ENCODE assay signal across 32 cellular contexts in the genomic region with DNA sequence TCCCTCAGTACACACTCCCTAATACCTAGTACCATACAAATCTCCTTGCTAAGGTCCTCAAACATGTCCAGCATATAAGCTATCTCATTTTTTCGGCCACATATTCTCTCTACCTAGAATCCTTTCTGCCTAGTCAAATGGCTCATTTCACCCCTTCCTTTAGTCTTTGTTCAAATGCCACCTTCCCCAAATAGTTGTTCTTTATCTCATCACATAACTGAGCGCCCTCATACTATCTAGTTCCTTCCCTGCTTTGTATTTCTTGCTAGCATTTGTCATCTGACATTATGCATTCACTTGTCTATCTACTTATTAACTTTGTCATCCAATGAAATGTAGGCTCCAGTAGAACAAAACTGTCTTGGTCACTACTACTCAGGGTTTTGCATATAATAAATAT. TPM values are rescaled to one million over a fixed set of nuclear protein-coding genes. Genes with fewer than 3 reads are reported as not detected.
DNase-seq lines count a peak whose midpoint lies in the region; ATAC-seq, FAIRE-seq and TF ChIP-seq lines count a peak whose summit lies in the region.
"Had no signal": no experiment of that assay in that cellular context is flagged by ENCODE, and none has a peak within 500 bp of the region (broad histone marks: within the 10 kb centered on the region; RNA-seq: fewer than 3 reads in every experiment).

No MANE protein-coding gene starts in this region.

- FAIRE-seq in K562 (lab: Jason Lieb, UNC), result no peak

- no peak overlapping the region for H3K9ac ChIP-seq in K562 (ENCODE audit: insufficient read depth in 1 of 2, low read depth in 2 of 2, low read length in 2 of 2)
- H3K9ac ChIP-seq: GM23248, parathyroid adenoma had no signal

- no peak for ATAC-seq in CD4-positive, CD25-positive, alpha-beta regulatory T cell (ENCODE audit: low read depth in 2 of 2)
- peak; percentile 30; the same call in 2 of the 3 replicates for ATAC-seq in K562
- ATAC-seq in stimulated activated effector memory CD8-positive, alpha-beta T cell treated with anti-CD3 and anti-CD28 coated beads, Interleukin-12 subunit alpha, Interleukin-12 subunit beta, amount 100 ng/mL, for 72 hours, result no peak
- ATAC-seq: activated naive CD4-positive, alpha-beta T cell treated with anti-CD3 and anti-CD28 coated beads, Interleukin-2, amount 50 U/mL, for 72 hours; left cardiac atrium; mucosa of descending colon; T-cell had no signal

- BruUV-seq in K562 (replicated peaks; lab: Mats Ljungman, UMichigan), result no TSS peak

- H2AFZ ChIP-seq in K562 (ENCODE audit: low read depth, low read length), result no peak overlapping the region
- H2AFZ ChIP-seq: GM23248, parathyroid adenoma had no signal

- no peak overlapping the region for H3K4me3 ChIP-seq in CD4-positive, CD25-positive, alpha-beta regulatory T cell (ENCODE audit: low read depth, low read length)
- H3K4me3 ChIP-seq in K562, result no peak overlapping the region
- H3K4me3 ChIP-seq: cardiac muscle cell, colonic mucosa, GM23248, lung, mucosa of descending colon, skin epidermis, thyroid gland, uterus had no signal

- TF ChIP-seq EP300 in K562 (IDR thresholded peaks at IDR 0.05; ENCODE audit: low read length), result no peak

- no peak overlapping the region for H3K4me3 Mint-ChIP-seq in CD4-positive, CD25-positive, alpha-beta regulatory T cell
- peak overlapping the region in 2 of 4 donors; percentile 83 to 85 for H3K4me3 Mint-ChIP-seq in IgD-negative memory B cell
- no peak overlapping the region for H3K4me3 Mint-ChIP-seq in stimulated activated effector memory CD8-positive, alpha-beta T cell treated with anti-CD3 and anti-CD28 coated beads, Interleukin-12 subunit alpha, Interleukin-12 subunit beta, amount 100 ng/mL, for 72 hours
- H3K4me3 Mint-ChIP-seq: immature natural killer cell, T-cell had no signal

- H3K27ac ChIP-seq in CD4-positive, CD25-positive, alpha-beta regulatory T cell (ENCODE audit: insufficient read depth, low read length, poor library complexity, severe bottlenecking), result no peak overlapping the region
- H3K27ac ChIP-seq in K562 (ENCODE audit: extremely low read depth, low read depth, low read length), result no peak overlapping the region
- H3K27ac ChIP-seq: cardiac muscle cell, colonic mucosa, GM23248, parathyroid adenoma, skin epidermis, thyroid gland, uterus had no signal

- no peaks in the 10 kb centered on the region for H3K9me3 Mint-ChIP-seq in CD4-positive, CD25-positive, alpha-beta regulatory T cell
- no peaks in the 10 kb centered on the region for H3K9me3 Mint-ChIP-seq in IgD-negative memory B cell
- no peaks in the 10 kb centered on the region for H3K9me3 Mint-ChIP-seq in stimulated activated effector memory CD8-positive, alpha-beta T cell treated with anti-CD3 and anti-CD28 coated beads, Interleukin-12 subunit alpha, Interleukin-12 subunit beta, amount 100 ng/mL, for 72 hours
- H3K9me3 Mint-ChIP-seq: immature natural killer cell, T-cell had no signal

- no peaks in the 10 kb centered on the region for H3K9me1 ChIP-seq in K562 (ENCODE audit: control insufficient read depth, insufficient read depth, low read length)

- peaks cover 4% of the 10 kb centered on the region for H3K4me1 ChIP-seq in CD4-positive, CD25-positive, alpha-beta regulatory T cell (ENCODE audit: control insufficient read depth, insufficient read depth, low read length, poor library complexity, severe bottlenecking)
- H3K4me1 ChIP-seq in K562 (replicated peaks in 1 of 2; ENCODE audit: control insufficient read depth in 2 of 2, insufficient read depth in 2 of 2, low read length in 2 of 2), result no peaks in the 10 kb centered on the region
- H3K4me1 ChIP-seq: BE2C, colonic mucosa, uterus had no signal

- intact Hi-C loops in K562 (cut with micrococcal nuclease), result no loop called here

- no peak for TF ChIP-seq POLR2A in K562 (conservative IDR thresholded peaks at IDR 0.05)

- peaks cover 59% of the 10 kb centered on the region for H3K79me2 ChIP-seq in K562 (ENCODE audit: control insufficient read depth, insufficient read depth, low read length)
- H3K79me2 ChIP-seq: parathyroid adenoma had no signal

- no peaks in the 10 kb centered on the region for H3K27me3 Mint-ChIP-seq in CD4-positive, CD25-positive, alpha-beta regulatory T cell
- H3K27me3 Mint-ChIP-seq in IgD-negative memory B cell, result no peaks in the 10 kb centered on the region
- H3K27me3 Mint-ChIP-seq: T-cell had no signal

- TF ChIP-seq CTCF in K562 (IDR thresholded peaks at IDR 0.05 in 2 of 3, conservative IDR thresholded peaks at IDR 0.05 in 1 of 3; ENCODE audit: insufficient read depth in 2 of 3, low read depth in 1 of 3, low read length in 3 of 3), result no peak

- no peaks in the 10 kb centered on the region for H3K27me3 ChIP-seq in CD4-positive, CD25-positive, alpha-beta regulatory T cell (ENCODE audit: control insufficient read depth, insufficient read depth, low read length)
- no peaks in the 10 kb centered on the region for H3K27me3 ChIP-seq in K562 (ENCODE audit: control insufficient read depth in 2 of 2, insufficient read depth in 2 of 2, low read length in 2 of 2)
- H3K27me3 ChIP-seq: BE2C, cardiac muscle cell, colonic mucosa, thyroid gland, uterus had no signal

- in situ Hi-C loops in K562 (cut with MboI), result no loop called here

- no peaks in the 10 kb centered on the region for H4K20me1 ChIP-seq in K562 (replicated peaks; ENCODE audit: control insufficient read depth, insufficient read depth, low read length)

- peaks cover 16% of the 10 kb centered on the region for H3K36me3 Mint-ChIP-seq in CD4-positive, CD25-positive, alpha-beta regulatory T cell
- peaks cover 6% of the 10 kb centered on the region for H3K36me3 Mint-ChIP-seq in IgD-negative memory B cell
- peaks cover 35% of the 10 kb centered on the region for H3K36me3 Mint-ChIP-seq in stimulated activated effector memory CD8-positive, alpha-beta T cell treated with anti-CD3 and anti-CD28 coated beads, Interleukin-12 subunit alpha, Interleukin-12 subunit beta, amount 100 ng/mL, for 72 hours

- H3K36me3 ChIP-seq in CD4-positive, CD25-positive, alpha-beta regulatory T cell (ENCODE audit: control insufficient read depth, insufficient read depth, low read length), result peaks cover 22% of the 10 kb centered on the region
- H3K36me3 ChIP-seq in K562 (ENCODE audit: control insufficient read depth, insufficient read depth, low read length), result peaks cover 60% of the 10 kb centered on the region
- H3K36me3 ChIP-seq: BE2C, colonic mucosa, uterus had no signal

- no peak for DNase-seq in CD4-positive, CD25-positive, alpha-beta regulatory T cell
- DNase-seq in K562 (ENCODE audit: extremely low read depth in 1 of 4, low spot score in 3 of 4) (no peak), NCI-H2081 treated with DMSO at 0.1 percent for 48 hours (lab: John Stamatoyannopoulos, UW) (no peak), NOMO-1 treated with DMSO at 0.1 percent for 48 hours (lab: John Stamatoyannopoulos, UW; ENCODE audit: unreplicated experiment) (no peak)
- no peak for DNase-seq in stimulated activated effector memory CD8-positive, alpha-beta T cell treated with anti-CD3 and anti-CD28 coated beads, Interleukin-12 subunit alpha, Interleukin-12 subunit beta, amount 100 ng/mL, for 72 hours (ENCODE audit: low spot score in 2 of 2)
- DNase-seq in activated T-cell treated with anti-CD3 and anti-CD28 coated beads, Interleukin-2, amount 50 U/mL, for 48 hours, result no peak
- DNase-seq: ACHN; activated CD4-positive, alpha-beta T cell treated with anti-CD3 and anti-CD28 coated beads, Interleukin-2, amount 50 U/mL, for 48 hours; activated CD4-positive, CD25-positive, alpha-beta regulatory T cell treated with anti-CD3 and anti-CD28 coated beads, Interleukin-2, amount 50 U/mL, for 72 hours; activated CD8-positive, alpha-beta memory T cell treated with anti-CD3 and anti-CD28 coated beads, Interleukin-2, amount 50 U/mL, for 48 hours; activated effector memory CD4-positive, alpha-beta T cell treated with Interleukin-2 at 50 U/mL for 16 hours; anterior cingulate cortex; BE2C; Calu3; colonic mucosa; DND-41; erythroblast; GM23248; immature natural killer cell; left cardiac atrium; mucosa of descending colon; NCI-H1694; OCI-M1; T-cell; thyroid gland; uterus had no signal

- H3K4me1 Mint-ChIP-seq in CD4-positive, CD25-positive, alpha-beta regulatory T cell, result peaks cover 35 to 41% (median 37%) of the 10 kb centered on the region in 4 donors
- peaks cover 32 to 43% (median 43%) of the 10 kb centered on the region in 3 donors for H3K4me1 Mint-ChIP-seq in IgD-negative memory B cell
- H3K4me1 Mint-ChIP-seq in stimulated activated effector memory CD8-positive, alpha-beta T cell treated with anti-CD3 and anti-CD28 coated beads, Interleukin-12 subunit alpha, Interleukin-12 subunit beta, amount 100 ng/mL, for 72 hours, result peaks cover 15% of the 10 kb centered on the region

- POLR2A ChIA-PET in K562 (lab: Yijun Ruan, JAX), result interaction anchor here (1.3 to 1.7 kb wide), 2 partner anchors 8 to 34 kb away, joined by 4 to 5 read pairs; no protein-coding TSS in a partner anchor

- H3K27ac Mint-ChIP-seq in CD4-positive, CD25-positive, alpha-beta regulatory T cell, result peak overlapping the region in 2 of 3 donors; percentile 13 to 21
- H3K27ac Mint-ChIP-seq in IgD-negative memory B cell, result peak overlapping the region in 2 of 3 donors; percentile 23 to 54
- H3K27ac Mint-ChIP-seq in stimulated activated effector memory CD8-positive, alpha-beta T cell treated with anti-CD3 and anti-CD28 coated beads, Interleukin-12 subunit alpha, Interleukin-12 subunit beta, amount 100 ng/mL, for 72 hours, result peak overlapping the region; percentile 8
- H3K27ac Mint-ChIP-seq: activated naive CD4-positive, alpha-beta T cell treated with anti-CD3 and anti-CD28 coated beads, Interleukin-2, amount 50 U/mL, for 72 hours had no signal

- WGBS in K562 (ENCODE audit: insufficient coverage, low coverage, missing lambda C conversion rate), result 100% methylated on average over 2 of the region's 2 CpGs

- CTCF ChIA-PET in K562 (lab: Yijun Ruan, JAX; ENCODE audit: low intra/inter-chr PET ratio), result no interaction called here

- no peak for TF ChIP-seq RAD21 in K562 (CRISPR knock-in tag; conservative IDR thresholded peaks at IDR 0.05 in 1 of 2, IDR thresholded peaks at IDR 0.05 in 1 of 2)

- H3K9me3 ChIP-seq in CD4-positive, CD25-positive, alpha-beta regulatory T cell (ENCODE audit: control insufficient read depth in 2 of 2, low read length in 2 of 2), result no peaks in the 10 kb centered on the region
- no peaks in the 10 kb centered on the region for H3K9me3 ChIP-seq in K562 (replicated peaks; ENCODE audit: control insufficient read depth, insufficient read depth, low read depth, low read length)
- H3K9me3 ChIP-seq: BE2C, colonic mucosa, mucosa of descending colon, thyroid gland, uterus had no signal

- no peak overlapping the region for H3K4me2 ChIP-seq in K562 (ENCODE audit: insufficient read depth, low read length)

RNA-seq across cellular contexts. Expression of a gene that starts 35.5 kb away (rescaled TPM):
- 20.3 TPM for total RNA-seq in CD4-positive, CD25-positive, alpha-beta regulatory T cell
- polyA plus RNA-seq in CD4-positive, CD25-positive, alpha-beta regulatory T cell, result 10 to 100 TPM in 2 of 4 donors, 1 to 10 TPM in 2; 8.2 to 12.1 (median 10.1) TPM
- polyA plus RNA-seq in IgD-negative memory B cell (15.6 TPM), K562 (2011; rRNA removed) (121 and 127 TPM in 2 replicates), K562 (2014; fragmentation: Illumina TruSeq; extraction: Trizol) (60.8 and 67.7 TPM in 2 replicates), K562 (2014; fragmentation: Nextera tagmentation; extraction: Ambion mirVana) (10 to 100 TPM; 30.2 to 36.7 TPM), K562 (2014; rRNA removed) (130 and 142 TPM in 2 replicates)
- 113 and 316 TPM in 2 replicates for total RNA-seq in K562 (2011; cell fraction: chromatin; rRNA removed; ENCODE audit: low replicate concordance)
- 99.9 and 122 TPM in 2 replicates for total RNA-seq in K562 (2011; cell fraction: nucleolus; rRNA removed)
- 188 and 269 TPM in 2 replicates for total RNA-seq in K562 (2011; cell fraction: nucleoplasm; rRNA removed)
- total RNA-seq in K562 (2014; rRNA removed) (61.1 and 63.8 TPM in 2 replicates), K562 (2014; rRNA removed; fragmentation: Illumina TruSeq; extraction: Trizol) (69.3 and 74.5 TPM in 2 replicates), K562 (2015; rRNA removed; fragmentation: Illumina TruSeq; extraction: Trizol) (55.9 and 56.2 TPM in 2 replicates), K562 (2021) (65.0 and 66.0 TPM in 2 replicates)
- polyA plus RNA-seq in K562 (2011; cell fraction: cytosol; rRNA removed), result 16.1 and 37.4 TPM in 2 replicates
- 313 and 349 TPM in 2 replicates for polyA plus RNA-seq in K562 (2011; cell fraction: nucleus; rRNA removed)
- polyA plus RNA-seq in K562 (2012), result 55.8 and 60.0 TPM in 2 replicates
- 58.1 and 85.0 TPM in 2 replicates for polyA minus RNA-seq in K562 (2011; rRNA and poly(A)+ RNA removed)
- 22.3 and 29.2 TPM in 2 replicates for polyA minus RNA-seq in K562 (2011; cell fraction: cytosol; rRNA and poly(A)+ RNA removed)
- 128 and 197 TPM in 2 replicates for polyA minus RNA-seq in K562 (2011; cell fraction: nucleus; rRNA and poly(A)+ RNA removed)
